8 cellular contexts compared by ENCODE assay signal in the genomic region with DNA sequence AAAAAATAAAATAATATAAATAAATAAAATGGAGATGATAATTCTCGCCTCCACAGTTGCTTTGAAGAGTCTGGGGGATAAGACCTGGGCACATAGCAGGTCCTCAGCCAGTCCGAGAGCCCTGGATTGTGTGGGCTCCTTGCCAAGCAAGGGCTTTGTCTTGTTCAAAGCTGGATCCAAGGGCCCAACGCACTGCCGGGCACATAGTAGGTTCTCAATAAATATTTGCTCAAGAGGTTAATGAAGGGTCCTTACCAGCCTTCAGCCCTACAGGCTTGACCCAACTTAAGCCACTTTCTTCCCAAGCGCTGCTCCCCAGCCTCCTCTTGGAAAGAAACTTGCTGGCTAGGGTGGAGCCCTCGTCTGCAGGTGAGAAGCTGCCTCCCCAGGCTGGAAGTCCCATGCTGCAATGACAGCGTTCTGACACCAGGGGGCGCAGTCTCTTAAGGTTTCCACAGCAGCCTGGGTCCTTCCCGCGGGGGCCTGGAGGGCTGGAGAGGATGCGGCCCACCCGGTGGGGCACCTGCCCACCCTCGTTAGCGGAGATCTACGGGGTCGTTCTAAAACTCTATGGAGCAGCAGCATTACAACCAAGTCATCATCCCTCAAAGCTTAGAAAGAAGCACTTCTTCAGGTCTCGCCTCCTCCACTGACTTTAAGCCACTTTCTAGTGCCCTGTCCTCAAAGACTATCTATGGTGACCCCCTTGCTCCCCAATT.
DNase-seq lines count a peak whose midpoint lies in the region; ATAC-seq and TF ChIP-seq lines count a peak whose summit lies in the region.

No MANE protein-coding gene starts in this region.

- H3K27ac Mint-ChIP-seq in central memory CD8-positive, alpha-beta T cell (ENCODE audit: low read depth) = no peak overlapping the region

- TF ChIP-seq CTCF in left lung (IDR thresholded peaks at IDR 0.05) = peak; percentile 98 to 100

- intact Hi-C loops in left lung (cut with DNase I) = loop anchor here in 1 of 2 donors (5.0 to 10.0 kb wide), 2 partner anchors 196 to 258 kb away; no protein-coding TSS in a partner anchor

- DNase-seq in AG08396 (ENCODE audit: low spot score) (peak; percentile 81), NCI-H2227 (lab: John Stamatoyannopoulos, UW; ENCODE audit: unreplicated experiment) (peak; percentile 76), left lung (peak; percentile 74 to 91)
- DNase-seq in activated CD4-positive, alpha-beta T cell treated with anti-CD3 and anti-CD28 coated beads for 1 hour = peak; percentile 59
- peak; percentile 63 to 76 for DNase-seq in central memory CD8-positive, alpha-beta T cell (ENCODE audit: low spot score in 2 of 2)
- peak; percentile 63 to 77 (median 69) for DNase-seq in stimulated activated CD4-positive, alpha-beta T cell treated with anti-CD3 and anti-CD28 coated beads, TNF-alpha, amount 100 ng/mL, for 24 hours (ENCODE audit: low read depth in 3 of 3)

- H3K4me3 Mint-ChIP-seq in central memory CD8-positive, alpha-beta T cell = no peak overlapping the region

- peaks cover 0 to 12% of the 10 kb centered on the region in 2 donors for H3K27me3 ChIP-seq in left lung

- peaks cover 0 to 3% of the 10 kb centered on the region in 2 donors for H3K4me1 ChIP-seq in left lung

- no peaks in the 10 kb centered on the region for H3K9me3 Mint-ChIP-seq in central memory CD8-positive, alpha-beta T cell

- peaks cover 7% of the 10 kb centered on the region for H3K4me1 Mint-ChIP-seq in central memory CD8-positive, alpha-beta T cell

- H3K27ac ChIP-seq in left lung = no peak overlapping the region

- no peaks in the 10 kb centered on the region for H3K27me3 Mint-ChIP-seq in central memory CD8-positive, alpha-beta T cell

- H3K4me3 ChIP-seq in left lung = no peak overlapping the region

- ATAC-seq in GM21529 (IDR thresholded peaks at IDR 0.05; ENCODE audit: unreplicated experiment) (peak; percentile 59), left lung (peak; percentile 91), HG03565 (IDR thresholded peaks at IDR 0.05; ENCODE audit: unreplicated experiment) (no peak)
- ATAC-seq in central memory CD8-positive, alpha-beta T cell (replicated peaks; ENCODE audit: extremely low read depth, poor library complexity, severe bottlenecking) = peak; percentile 49

- H3K36me3 ChIP-seq in left lung = no peaks in the 10 kb centered on the region

- H3K9me3 ChIP-seq in left lung = peaks cover 0 to 3% of the 10 kb centered on the region in 2 donors

- H3K36me3 Mint-ChIP-seq in central memory CD8-positive, alpha-beta T cell (ENCODE audit: insufficient read depth) = no peaks in the 10 kb centered on the region
